Comparison of ENCODE assay signal across 8 cellular contexts in the genomic region with DNA sequence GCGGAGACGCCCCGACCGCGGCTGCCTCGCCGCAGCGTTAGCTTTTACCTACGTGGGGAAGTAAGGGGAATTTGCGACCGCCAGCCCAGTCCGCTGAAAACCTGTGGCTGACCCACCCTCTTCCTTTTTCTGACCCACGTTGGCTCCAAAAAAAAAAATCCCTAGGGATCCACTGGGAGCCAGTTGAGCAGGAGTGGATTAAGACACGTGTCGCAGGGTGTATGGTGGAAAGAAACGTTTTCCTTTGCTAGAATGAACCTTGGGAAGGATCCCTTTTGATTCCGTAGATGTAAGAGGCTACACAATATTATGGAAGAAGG. TPM values are rescaled to one million over a fixed set of nuclear protein-coding genes. Genes with fewer than 3 reads are reported as not detected.
A peak's percentile ranks its signal among the peaks of the same experiment; 100 is the strongest.
DNase-seq lines count a peak whose midpoint lies in the region; ATAC-seq and TF ChIP-seq lines count a peak whose summit lies in the region.

No MANE protein-coding gene starts in this region.

- intact Hi-C loops in ascending aorta (cut with DNase I) (loop anchor here (2.0 kb wide), 1 partner anchor 215 kb away; the partner anchor contains the start of gene RNF168), testis (cut with DNase I; ENCODE audit: low total_unique reads) (no loop called here)

- H4K20me1 ChIP-seq in KMS-11 (ENCODE audit: insufficient read depth): no peaks in the 10 kb centered on the region

- DNase-seq in ascending aorta (ENCODE audit: low spot score in 2 of 2) (no peak), kidney epithelial cell (ENCODE audit: low read depth) (no peak), testis (no peak), OCI-M2 (lab: John Stamatoyannopoulos, UW; ENCODE audit: unreplicated experiment) (no peak)
- no peak for DNase-seq in activated CD4-positive, alpha-beta T cell treated with anti-CD3 and anti-CD28 coated beads, Interleukin-2, amount 50 U/mL, for 48 hours

- no peaks in the 10 kb centered on the region for H3K36me3 ChIP-seq in KMS-11 (ENCODE audit: insufficient read depth)
- no peaks in the 10 kb centered on the region for H3K36me3 ChIP-seq in ascending aorta
- H3K36me3 ChIP-seq in kidney epithelial cell (ENCODE audit: control insufficient read depth, insufficient read depth, low read length): no peaks in the 10 kb centered on the region
- no peaks in the 10 kb centered on the region for H3K36me3 ChIP-seq in testis (ENCODE audit: low read depth, missing control alignments)

- H3K4me3 ChIP-seq in GM08714 (ENCODE audit: low read length) (peak overlapping the region; percentile 72), KMS-11 (IDR thresholded peaks at IDR 0.05; ENCODE audit: insufficient read depth, low read depth, low read length) (peak overlapping the region; percentile 91), ascending aorta (peak overlapping the region; percentile 75 to 78), kidney epithelial cell (ENCODE audit: low read depth, low read length) (peak overlapping the region; percentile 65), testis (peak overlapping the region; percentile 84 to 89)

- no peak for ATAC-seq in GM21528 (IDR thresholded peaks at IDR 0.05; ENCODE audit: low FRiP score, unreplicated experiment)

- no peak for TF ChIP-seq CTCF in KMS-11 (conservative IDR thresholded peaks at IDR 0.05; ENCODE audit: low read depth, low read length)
- no peak for TF ChIP-seq CTCF in ascending aorta (IDR thresholded peaks at IDR 0.05)
- TF ChIP-seq CTCF in kidney epithelial cell (IDR thresholded peaks at IDR 0.05; ENCODE audit: insufficient read depth, low read length, poor library complexity, severe bottlenecking): no peak
- TF ChIP-seq CTCF in testis (IDR thresholded peaks at IDR 0.05): no peak

- H3K27ac ChIP-seq in KMS-11 (peak overlapping the region; percentile 76), ascending aorta (peak overlapping the region; percentile 82 to 92), testis (peak overlapping the region; percentile 89 to 92)

- H3K9me3 ChIP-seq in ascending aorta (no peaks in the 10 kb centered on the region), testis (no peaks in the 10 kb centered on the region)

- peak overlapping the region; percentile 85 for H2AFZ ChIP-seq in KMS-11 (ENCODE audit: low read depth)

- H3K27me3 ChIP-seq in KMS-11 (ENCODE audit: insufficient read depth, low read depth): no peaks in the 10 kb centered on the region
- H3K27me3 ChIP-seq in ascending aorta: no peaks in the 10 kb centered on the region
- no peaks in the 10 kb centered on the region for H3K27me3 ChIP-seq in kidney epithelial cell (ENCODE audit: control insufficient read depth, insufficient read depth, low read length)
- H3K27me3 ChIP-seq in testis: no peaks in the 10 kb centered on the region

- 0% methylated on average over 17 of the region's 17 CpGs for WGBS in testis, 2 donors

- TF ChIP-seq POLR2A in testis (IDR thresholded peaks at IDR 0.05): no peak

- H3K4me2 ChIP-seq in KMS-11: peak overlapping the region; percentile 78

- peaks cover 32% of the 10 kb centered on the region for H3K79me2 ChIP-seq in KMS-11 (ENCODE audit: insufficient read depth, low read depth)

- H3K4me1 ChIP-seq in KMS-11 (ENCODE audit: low read depth, poor library complexity, severe bottlenecking) (peaks cover 17% of the 10 kb centered on the region), ascending aorta (peaks cover 0 to 30% of the 10 kb centered on the region in 2 donors), testis (peaks cover 32% of the 10 kb centered on the region)

- peak overlapping the region; percentile 93 for H3K9ac ChIP-seq in KMS-11

RNA-seq across cellular contexts. Expression of gene PCYT1A, which starts 0.6 kb away (rescaled TPM):
- total RNA-seq in ascending aorta (30.7 TPM), kidney epithelial cell (58.3 and 62.7 TPM in 2 replicates), testis (10 to 100 TPM; 51.3 to 69.3 TPM)
- 66.0 TPM for polyA plus RNA-seq in testis (ENCODE audit: insufficient read depth, low read depth, low replicate concordance)

RNA-seq across cellular contexts. Expression of gene DYNLT2B, which starts 29.9 kb away (rescaled TPM):
- not detected for total RNA-seq in ascending aorta
- total RNA-seq in kidney epithelial cell: 15.7 and 28.2 TPM in 2 replicates
- 10 to 100 TPM; 19.4 to 29.1 TPM for total RNA-seq in testis
- 59.7 TPM for polyA plus RNA-seq in testis (ENCODE audit: insufficient read depth, low read depth, low replicate concordance)

RNA-seq across cellular contexts. Expression of gene TM4SF19, which starts 50.1 kb away (rescaled TPM):
- not detected for total RNA-seq in ascending aorta
- total RNA-seq in kidney epithelial cell: 3.5 and 7.8 TPM in 2 replicates
- total RNA-seq in testis: 1 to 10 TPM; 4.8 to 6.8 TPM
- polyA plus RNA-seq in testis (ENCODE audit: insufficient read depth, low read depth, low replicate concordance): 8.4 TPM

Comparison
In these comparisons a context has a peak if more than half of its experiments do, and no peak if none do; other contexts are left out.
1. RNA of gene DYNLT2B, which starts 29.9 kb away (total RNA-seq): 19.4 to 29.1 TPM in testis and 15.7 to 28.2 TPM in kidney epithelial cell; not detected in ascending aorta (single experiment); every median in the first group is over 10 times any median in the second.
2. Peak in every context shown above with its lines, with median percentiles within 50 percentile points of each other: H3K4me3 ChIP-seq and H3K27ac ChIP-seq.